1 cellular context compared by ENCODE assay signal in genomic region chr10:1942478-1942877, GRCh38.
TF ChIP-seq lines count a peak whose summit lies in the region.

No MANE protein-coding gene starts in this region.

TF ChIP-seq in H1, 55 proteins besides CTCF, POLR2A, EP300 and RAD21:
- TF ChIP-seq E2F6 (IDR thresholded peaks at IDR 0.05) (no peak), KDM4A (IDR thresholded peaks at IDR 0.05; ENCODE audit: low read depth, low read length, severe bottlenecking) (no peak), CBX8 (IDR thresholded peaks at IDR 0.05; ENCODE audit: borderline replicate concordance, low read depth, low read length) (no peak), SIRT6 (IDR thresholded peaks at IDR 0.05; ENCODE audit: low read length) (no peak)
